Comparison of ENCODE assay signal across 1 cellular context in the genomic region with DNA sequence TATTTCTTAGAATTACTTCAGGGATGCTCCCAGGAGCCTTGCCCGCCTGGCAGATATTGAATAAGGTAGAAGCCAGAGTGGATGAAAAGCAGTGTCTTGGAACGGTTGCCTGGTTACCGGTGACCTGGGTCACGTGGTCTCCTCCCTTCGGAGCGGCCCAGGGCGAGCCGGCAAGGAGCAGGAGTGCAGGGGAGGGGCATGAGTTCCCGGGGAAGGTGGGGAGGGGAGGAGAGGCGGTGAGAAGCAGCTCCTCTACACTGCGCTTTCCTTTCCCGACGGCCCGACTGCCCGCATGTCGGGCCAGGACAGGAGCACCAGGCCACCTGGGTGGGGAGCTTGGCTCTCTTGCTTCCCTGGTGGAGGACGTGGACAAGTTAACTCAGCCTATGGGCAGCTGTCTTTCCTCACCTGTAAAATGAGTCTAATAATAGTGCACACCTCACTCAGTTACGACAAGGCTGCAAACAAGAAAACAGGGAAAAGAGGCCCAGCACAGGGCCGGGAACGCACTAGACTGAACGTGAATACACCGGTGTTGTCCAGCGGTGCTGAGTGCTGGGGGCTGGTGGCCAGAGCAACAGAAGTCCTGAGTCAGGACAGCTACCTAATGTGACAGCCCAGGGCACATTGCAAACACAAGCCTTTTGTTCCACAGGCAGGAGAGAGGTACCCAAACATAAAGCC.
TF ChIP-seq lines count a peak whose summit lies in the region.

No MANE protein-coding gene starts in this region.

TF ChIP-seq in HCT116, 20 proteins besides CTCF, POLR2A, EP300 and RAD21 (continued from another document):
- TF ChIP-seq, protein P1, sequence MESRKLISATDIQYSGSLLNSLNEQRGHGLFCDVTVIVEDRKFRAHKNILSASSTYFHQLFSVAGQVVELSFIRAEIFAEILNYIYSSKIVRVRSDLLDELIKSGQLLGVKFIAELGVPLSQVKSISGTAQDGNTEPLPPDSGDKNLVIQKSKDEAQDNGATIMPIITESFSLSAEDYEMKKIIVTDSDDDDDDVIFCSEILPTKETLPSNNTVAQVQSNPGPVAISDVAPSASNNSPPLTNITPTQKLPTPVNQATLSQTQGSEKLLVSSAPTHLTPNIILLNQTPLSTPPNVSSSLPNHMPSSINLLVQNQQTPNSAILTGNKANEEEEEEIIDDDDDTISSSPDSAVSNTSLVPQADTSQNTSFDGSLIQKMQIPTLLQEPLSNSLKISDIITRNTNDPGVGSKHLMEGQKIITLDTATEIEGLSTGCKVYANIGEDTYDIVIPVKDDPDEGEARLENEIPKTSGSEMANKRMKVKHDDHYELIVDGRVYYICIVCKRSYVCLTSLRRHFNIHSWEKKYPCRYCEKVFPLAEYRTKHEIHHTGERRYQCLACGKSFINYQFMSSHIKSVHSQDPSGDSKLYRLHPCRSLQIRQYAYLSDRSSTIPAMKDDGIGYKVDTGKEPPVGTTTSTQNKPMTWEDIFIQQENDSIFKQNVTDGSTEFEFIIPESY (IDR thresholded peaks at IDR 0.05; ENCODE audit: extremely low read depth, insufficient replicate concordance, low read length), result no peak
- TF ChIP-seq MAX (IDR thresholded peaks at IDR 0.05) (no peak), SIN3A (IDR thresholded peaks at IDR 0.05; ENCODE audit: low read depth) (no peak), FOSL1 (IDR thresholded peaks at IDR 0.05; ENCODE audit: low read depth) (no peak), EGR1 (IDR thresholded peaks at IDR 0.05; ENCODE audit: low read depth) (no peak), SRF (IDR thresholded peaks at IDR 0.05; ENCODE audit: low read depth) (no peak), JUND (IDR thresholded peaks at IDR 0.05) (no peak)
